12 cellular contexts compared by ENCODE assay signal in genomic region chr6:39280247-39280731, GRCh38. TPM values are rescaled to one million over a fixed set of nuclear protein-coding genes. Genes with fewer than 3 reads are reported as not detected.
A peak's percentile ranks its signal among the peaks of the same experiment; 100 is the strongest.
DNase-seq lines count a peak whose midpoint lies in the region; ATAC-seq and TF ChIP-seq lines count a peak whose summit lies in the region.
"Had no signal": no experiment of that assay in that cellular context is flagged by ENCODE, and none has a peak within 500 bp of the region (broad histone marks: within the 10 kb centered on the region; RNA-seq: fewer than 3 reads in every experiment).

No MANE protein-coding gene starts in this region.

- intact Hi-C loops in activated T-helper 2 cell treated with anti-CD3 and anti-CD28 coated beads, Interferon-gamma antibody, Interleukin-2, Interleukin-4, amounts not matched to agents 10 μg/mL and 5 μg/mL and 100 μg/mL, durations not matched to agents 14 hours and 24 hours and 36 hours (cut with micrococcal nuclease): no loop called here

- TF ChIP-seq EP300 in SK-N-SH (IDR thresholded peaks at IDR 0.05; ENCODE audit: borderline replicate concordance in 1 of 2, low read depth in 1 of 2, low read length in 1 of 2): no peak

- no peak overlapping the region for H3K4me2 ChIP-seq in SK-N-SH

- TF ChIP-seq RAD21 in SK-N-SH (IDR thresholded peaks at IDR 0.05; ENCODE audit: low read length): no peak

- H3K27ac Mint-ChIP-seq in activated T-helper 2 cell treated with anti-CD3 and anti-CD28 coated beads, Interferon-gamma antibody, Interleukin-2, Interleukin-4, amounts not matched to agents 10 μg/mL and 5 μg/mL and 100 μg/mL, durations not matched to agents 14 hours and 24 hours and 36 hours: no peak overlapping the region
- H3K27ac Mint-ChIP-seq: activated CD4-positive, alpha-beta T cell treated with anti-CD3 and anti-CD28 coated beads, Interleukin-2, amount 10 ng/mL, durations not matched to agents 24 days and 14 days; activated naive CD8-positive, alpha-beta T cell had no signal

- H3K4me3 ChIP-seq in muscle layer of duodenum (ENCODE audit: low read depth in 1 of 2, low read length in 2 of 2): no peak overlapping the region
- H3K4me3 ChIP-seq in SK-N-SH (ENCODE audit: low read depth in 2 of 2, low read length in 1 of 2): no peak overlapping the region

- no peaks in the 10 kb centered on the region for H3K36me3 Mint-ChIP-seq in activated T-helper 2 cell treated with anti-CD3 and anti-CD28 coated beads, Interferon-gamma antibody, Interleukin-2, Interleukin-4, amounts not matched to agents 10 μg/mL and 5 μg/mL and 100 μg/mL, durations not matched to agents 14 hours and 24 hours and 36 hours (ENCODE audit: low read depth)
- H3K36me3 Mint-ChIP-seq: activated naive CD8-positive, alpha-beta T cell had no signal

- H3K27me3 Mint-ChIP-seq in activated T-helper 2 cell treated with anti-CD3 and anti-CD28 coated beads, Interferon-gamma antibody, Interleukin-2, Interleukin-4, amounts not matched to agents 10 μg/mL and 5 μg/mL and 100 μg/mL, durations not matched to agents 14 hours and 24 hours and 36 hours (ENCODE audit: low read depth): peaks cover 17% of the 10 kb centered on the region

- no peak overlapping the region for H3K9ac ChIP-seq in SK-N-SH

- no peaks in the 10 kb centered on the region for H3K79me2 ChIP-seq in SK-N-SH (ENCODE audit: insufficient read depth)

- no peaks in the 10 kb centered on the region for H3K27me3 ChIP-seq in muscle layer of duodenum (ENCODE audit: low read depth, low read length)
- no peaks in the 10 kb centered on the region for H3K27me3 ChIP-seq in SK-N-SH (ENCODE audit: insufficient read depth)

- 36% methylated on average over 7 of the region's 8 CpGs for WGBS in SK-N-SH (ENCODE audit: low lambda C conversion rate)

- H2AFZ ChIP-seq in SK-N-SH (ENCODE audit: low read depth): no peak overlapping the region

- TF ChIP-seq CTCF in SK-N-SH (IDR thresholded peaks at IDR 0.05): no peak

- DNase-seq in DMS153 (lab: John Stamatoyannopoulos, UW) (peak; percentile 59), MV-4-11 (lab: John Stamatoyannopoulos, UW) (peak; percentile 14), epidermal melanocyte (ENCODE audit: insufficient read length, low spot score) (peak; percentile 7), T-helper 9 cell (no peak), SK-N-SH (no peak)
- DNase-seq in activated T-helper 2 cell treated with anti-CD3 and anti-CD28 coated beads, Interferon-gamma antibody, Interleukin-2, Interleukin-4, amounts not matched to agents 10 μg/mL and 5 μg/mL and 100 μg/mL, durations not matched to agents 14 hours and 24 hours and 36 hours (ENCODE audit: low spot score): no peak
- DNase-seq: activated CD4-positive, alpha-beta T cell treated with anti-CD3 and anti-CD28 coated beads, Interleukin-2, amount 10 ng/mL, durations not matched to agents 24 days and 14 days; NCI-H187 had no signal

- peak overlapping the region; percentile 60 for H3K27ac ChIP-seq in muscle layer of duodenum (ENCODE audit: low read length)
- no peak overlapping the region for H3K27ac ChIP-seq in SK-N-SH (ENCODE audit: low read depth in 2 of 2, low read length in 1 of 2)

- H4K20me1 ChIP-seq in SK-N-SH (ENCODE audit: insufficient read depth): no peaks in the 10 kb centered on the region

- POLR2A ChIA-PET in SK-N-SH (lab: Yijun Ruan, JAX): no interaction called here

- ATAC-seq in HG02885 (IDR thresholded peaks at IDR 0.05; ENCODE audit: poor library complexity, unreplicated experiment): no peak

- no peaks in the 10 kb centered on the region for H3F3A ChIP-seq in SK-N-SH (replicated peaks; ENCODE audit: insufficient read depth)

- no peaks in the 10 kb centered on the region for H3K9me2 ChIP-seq in SK-N-SH

- no peaks in the 10 kb centered on the region for H3K36me3 ChIP-seq in muscle layer of duodenum (ENCODE audit: control insufficient read depth in 1 of 2, insufficient read depth in 2 of 2, low read length in 2 of 2)
- H3K36me3 ChIP-seq in SK-N-SH (replicated peaks in 1 of 2; ENCODE audit: control insufficient read depth in 1 of 2, insufficient read depth in 2 of 2, low read length in 1 of 2): no peaks in the 10 kb centered on the region

- H3K4me1 Mint-ChIP-seq in activated T-helper 2 cell treated with anti-CD3 and anti-CD28 coated beads, Interferon-gamma antibody, Interleukin-2, Interleukin-4, amounts not matched to agents 10 μg/mL and 5 μg/mL and 100 μg/mL, durations not matched to agents 14 hours and 24 hours and 36 hours (ENCODE audit: low read depth): no peaks in the 10 kb centered on the region
- H3K4me1 Mint-ChIP-seq: activated CD4-positive, alpha-beta T cell treated with anti-CD3 and anti-CD28 coated beads, Interleukin-2, amount 10 ng/mL, durations not matched to agents 24 days and 14 days had no signal

- CTCF ChIA-PET in SK-N-SH (lab: Yijun Ruan, JAX): interaction anchor here (2.7 kb wide), 1 partner anchor 114 kb away, joined by 12 read pairs; no protein-coding TSS in a partner anchor

- H3K4me3 Mint-ChIP-seq in activated T-helper 2 cell treated with anti-CD3 and anti-CD28 coated beads, Interferon-gamma antibody, Interleukin-2, Interleukin-4, amounts not matched to agents 10 μg/mL and 5 μg/mL and 100 μg/mL, durations not matched to agents 14 hours and 24 hours and 36 hours (ENCODE audit: low read depth): no peak overlapping the region
- H3K4me3 Mint-ChIP-seq: activated CD4-positive, alpha-beta T cell treated with anti-CD3 and anti-CD28 coated beads, Interleukin-2, amount 10 ng/mL, durations not matched to agents 24 days and 14 days; activated naive CD8-positive, alpha-beta T cell had no signal

- H3K4me1 ChIP-seq in muscle layer of duodenum (ENCODE audit: control insufficient read depth in 1 of 2, insufficient read depth in 2 of 2, low read length in 2 of 2) (no peaks in the 10 kb centered on the region), SK-N-SH (ENCODE audit: control insufficient read depth in 1 of 2, insufficient read depth in 2 of 2, low read depth in 1 of 2, low read length in 1 of 2) (no peaks in the 10 kb centered on the region)

- H3K9me3 ChIP-seq in muscle layer of duodenum (ENCODE audit: control insufficient read depth in 1 of 2, low read length in 2 of 2) (no peaks in the 10 kb centered on the region), SK-N-SH (no peaks in the 10 kb centered on the region)

- no peaks in the 10 kb centered on the region for H3K9me3 Mint-ChIP-seq in activated T-helper 2 cell treated with anti-CD3 and anti-CD28 coated beads, Interferon-gamma antibody, Interleukin-2, Interleukin-4, amounts not matched to agents 10 μg/mL and 5 μg/mL and 100 μg/mL, durations not matched to agents 14 hours and 24 hours and 36 hours
- H3K9me3 Mint-ChIP-seq: activated CD4-positive, alpha-beta T cell treated with anti-CD3 and anti-CD28 coated beads, Interleukin-2, amount 10 ng/mL, durations not matched to agents 24 days and 14 days had no signal

TF ChIP-seq in SK-N-SH, 30 proteins besides CTCF, POLR2A, EP300 and RAD21:
- TF ChIP-seq FOSL2 (IDR thresholded peaks at IDR 0.05; ENCODE audit: borderline replicate concordance, low read depth) (no peak), SMC3 (IDR thresholded peaks at IDR 0.05; ENCODE audit: low read depth, low read length) (no peak), USF1 (IDR thresholded peaks at IDR 0.05; ENCODE audit: borderline replicate concordance, low read depth) (no peak)
- TF ChIP-seq, protein P1, sequence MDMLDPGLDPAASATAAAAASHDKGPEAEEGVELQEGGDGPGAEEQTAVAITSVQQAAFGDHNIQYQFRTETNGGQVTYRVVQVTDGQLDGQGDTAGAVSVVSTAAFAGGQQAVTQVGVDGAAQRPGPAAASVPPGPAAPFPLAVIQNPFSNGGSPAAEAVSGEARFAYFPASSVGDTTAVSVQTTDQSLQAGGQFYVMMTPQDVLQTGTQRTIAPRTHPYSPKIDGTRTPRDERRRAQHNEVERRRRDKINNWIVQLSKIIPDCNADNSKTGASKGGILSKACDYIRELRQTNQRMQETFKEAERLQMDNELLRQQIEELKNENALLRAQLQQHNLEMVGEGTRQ (IDR thresholded peaks at IDR 0.05; ENCODE audit: borderline replicate concordance, low read depth, low read length): no peak
- TF ChIP-seq, protein P2, sequence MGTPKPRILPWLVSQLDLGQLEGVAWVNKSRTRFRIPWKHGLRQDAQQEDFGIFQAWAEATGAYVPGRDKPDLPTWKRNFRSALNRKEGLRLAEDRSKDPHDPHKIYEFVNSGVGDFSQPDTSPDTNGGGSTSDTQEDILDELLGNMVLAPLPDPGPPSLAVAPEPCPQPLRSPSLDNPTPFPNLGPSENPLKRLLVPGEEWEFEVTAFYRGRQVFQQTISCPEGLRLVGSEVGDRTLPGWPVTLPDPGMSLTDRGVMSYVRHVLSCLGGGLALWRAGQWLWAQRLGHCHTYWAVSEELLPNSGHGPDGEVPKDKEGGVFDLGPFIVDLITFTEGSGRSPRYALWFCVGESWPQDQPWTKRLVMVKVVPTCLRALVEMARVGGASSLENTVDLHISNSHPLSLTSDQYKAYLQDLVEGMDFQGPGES (IDR thresholded peaks at IDR 0.05; ENCODE audit: low read depth, low read length): no peak

RNA-seq across cellular contexts. Expression of gene KCNK17, which starts 33.9 kb away (rescaled TPM):
- polyA plus RNA-seq in SK-N-SH (2012; rRNA removed): not detected in 2 replicates
- not detected in 2 replicates for polyA plus RNA-seq in SK-N-SH (2012; cell fraction: cytosol; rRNA removed)
- not detected in 2 replicates for polyA plus RNA-seq in SK-N-SH (2012; cell fraction: nucleus; rRNA removed)
- total RNA-seq in activated T-helper 2 cell treated with anti-CD3 and anti-CD28 coated beads, Interferon-gamma antibody, Interleukin-2, Interleukin-4, amounts not matched to agents 10 μg/mL and 5 μg/mL and 100 μg/mL, durations not matched to agents 14 hours and 24 hours and 36 hours: not detected in 2 replicates
- total RNA-seq: activated CD4-positive, alpha-beta T cell treated with anti-CD3 and anti-CD28 coated beads, Interleukin-2, amount 10 ng/mL, durations not matched to agents 24 days and 14 days had no signal

RNA-seq across cellular contexts. Expression of gene KCNK16, which starts 42.2 kb away (rescaled TPM):
- not detected in 2 replicates for polyA plus RNA-seq in SK-N-SH (2012; rRNA removed)
- polyA plus RNA-seq in SK-N-SH (2012; cell fraction: cytosol; rRNA removed): not detected in 2 replicates
- polyA plus RNA-seq in SK-N-SH (2012; cell fraction: nucleus; rRNA removed): not detected in 2 replicates
- not detected in 2 replicates for total RNA-seq in activated T-helper 2 cell treated with anti-CD3 and anti-CD28 coated beads, Interferon-gamma antibody, Interleukin-2, Interleukin-4, amounts not matched to agents 10 μg/mL and 5 μg/mL and 100 μg/mL, durations not matched to agents 14 hours and 24 hours and 36 hours
- total RNA-seq: activated CD4-positive, alpha-beta T cell treated with anti-CD3 and anti-CD28 coated beads, Interleukin-2, amount 10 ng/mL, durations not matched to agents 24 days and 14 days; skeletal muscle tissue had no signal

RNA-seq across cellular contexts. Expression of gene KCNK5, which starts 51.0 kb away (rescaled TPM):
- 0.03 TPM in 1 of 2 replicates, not detected in the other for polyA plus RNA-seq in SK-N-SH (2012; rRNA removed)
- 0.03 and 0.05 TPM in 2 replicates for polyA plus RNA-seq in SK-N-SH (2012; cell fraction: cytosol; rRNA removed)
- polyA plus RNA-seq in SK-N-SH (2012; cell fraction: nucleus; rRNA removed): 0.04 TPM in 2 replicates
- 41.5 and 42.6 TPM in 2 replicates for total RNA-seq in activated T-helper 2 cell treated with anti-CD3 and anti-CD28 coated beads, Interferon-gamma antibody, Interleukin-2, Interleukin-4, amounts not matched to agents 10 μg/mL and 5 μg/mL and 100 μg/mL, durations not matched to agents 14 hours and 24 hours and 36 hours

Comparison
In these comparisons a context has a peak if more than half of its experiments do, and no peak if none do; other contexts are left out.
1. DNase-seq: peak in DMS153 (single experiment), MV-4-11 (single experiment) and epidermal melanocyte (single experiment); none in T-helper 9 cell (single experiment), SK-N-SH (single experiment) and activated T-helper 2 cell treated with anti-CD3 and anti-CD28 coated beads, Interferon-gamma antibody, Interleukin-2, Interleukin-4, amounts not matched to agents 10 μg/mL and 5 μg/mL and 100 μg/mL, durations not matched to agents 14 hours and 24 hours and 36 hours (single experiment).